ENCODE assay signal across 1 cellular context in genomic region chr6:138550346-138550767, GRCh38.
A peak's percentile ranks its signal among the peaks of the same experiment; 100 is the strongest.
TF ChIP-seq lines count a peak whose summit lies in the region.

No MANE protein-coding gene starts in this region.

TF ChIP-seq in HepG2, 621 proteins besides CTCF, POLR2A, EP300 and RAD21 (continued from another document and continues in another):
- TF ChIP-seq NFAT5 (CRISPR knock-in tag; IDR thresholded peaks at IDR 0.05) (no peak), PAXIP1 (CRISPR knock-in tag; conservative IDR thresholded peaks at IDR 0.05) (peak; percentile 97), STAG1 (CRISPR knock-in tag; IDR thresholded peaks at IDR 0.05) (no peak), HDAC6 (IDR thresholded peaks at IDR 0.05; ENCODE audit: low read depth, low read length) (no peak), ARNT (IDR thresholded peaks at IDR 0.05) (no peak), KDM4B (CRISPR knock-in tag; IDR thresholded peaks at IDR 0.05) (peak; percentile 65; the same call in 1 of the 2 replicates), HMG20A (CRISPR knock-in tag; IDR thresholded peaks at IDR 0.05; ENCODE audit: borderline replicate concordance) (peak; percentile 96), KAT2B (IDR thresholded peaks at IDR 0.05; ENCODE audit: borderline replicate concordance, low read depth, low read length) (no peak), ZKSCAN5 (CRISPR knock-in tag; IDR thresholded peaks at IDR 0.05) (no peak), HNRNPLL (IDR thresholded peaks at IDR 0.05; ENCODE audit: low read depth, low read length, poor library complexity, severe bottlenecking) (no peak), MAFF (IDR thresholded peaks at IDR 0.05; ENCODE audit: low read depth, low read length) (no peak), ZNF501 (CRISPR knock-in tag; IDR thresholded peaks at IDR 0.05) (no peak), LCORL (IDR thresholded peaks at IDR 0.05) (peak; percentile 44; the same call in 1 of the 2 replicates), LCORL (CRISPR knock-in tag; IDR thresholded peaks at IDR 0.05) (peak; percentile 96), SKI (IDR thresholded peaks at IDR 0.05; ENCODE audit: partially characterized antibody) (no peak), ZBTB26 (CRISPR knock-in tag; IDR thresholded peaks at IDR 0.05; ENCODE audit: borderline replicate concordance) (no peak), ZNF142 (CRISPR knock-in tag; IDR thresholded peaks at IDR 0.05) (no peak), UBTF (CRISPR knock-in tag; IDR thresholded peaks at IDR 0.05) (no peak), ATF2 (CRISPR knock-in tag; IDR thresholded peaks at IDR 0.05) (peak; percentile 96), ISL2 (CRISPR knock-in tag; IDR thresholded peaks at IDR 0.05) (peak; percentile 91; the same call in 1 of the 2 replicates), PAF1 (CRISPR knock-in tag; IDR thresholded peaks at IDR 0.05) (no peak), HMGA1 (CRISPR knock-in tag; conservative IDR thresholded peaks at IDR 0.05) (no peak), SMAD1 (CRISPR knock-in tag; IDR thresholded peaks at IDR 0.05; ENCODE audit: borderline replicate concordance, low read depth) (no peak), ZNF441 (CRISPR knock-in tag; IDR thresholded peaks at IDR 0.05; ENCODE audit: borderline replicate concordance) (no peak), MTA1 (CRISPR knock-in tag; IDR thresholded peaks at IDR 0.05; ENCODE audit: borderline replicate concordance) (no peak), MXD3 (CRISPR knock-in tag; IDR thresholded peaks at IDR 0.05) (no peak), ISX (CRISPR knock-in tag; conservative IDR thresholded peaks at IDR 0.05) (no peak), TARDBP (CRISPR knock-in tag; IDR thresholded peaks at IDR 0.05) (peak; percentile 91), ATF7-NPFF (CRISPR knock-in tag; IDR thresholded peaks at IDR 0.05; ENCODE audit: low read depth) (no peak), NR2F2 (IDR thresholded peaks at IDR 0.05; ENCODE audit: borderline replicate concordance, low read depth) (peak; percentile 93), ARNTL (CRISPR knock-in tag; IDR thresholded peaks at IDR 0.05) (peak; percentile 35; the same call in 1 of the 2 replicates), EHMT2 (IDR thresholded peaks at IDR 0.05; ENCODE audit: borderline replicate concordance, low read depth, low read length) (peak; percentile 32; the same call in 1 of the 2 replicates), PRDM4 (CRISPR knock-in tag; IDR thresholded peaks at IDR 0.05; ENCODE audit: borderline replicate concordance) (no peak), ZNF326 (CRISPR knock-in tag; IDR thresholded peaks at IDR 0.05; ENCODE audit: borderline replicate concordance) (no peak), ZNF569 (CRISPR knock-in tag; IDR thresholded peaks at IDR 0.05; ENCODE audit: borderline replicate concordance) (no peak), ZNF180 (CRISPR knock-in tag; IDR thresholded peaks at IDR 0.05; ENCODE audit: borderline replicate concordance, low read depth) (no peak), U2AF2 (IDR thresholded peaks at IDR 0.05; ENCODE audit: low read depth, low read length) (no peak), FOXP1 (IDR thresholded peaks at IDR 0.05) (no peak), FOXP1 (CRISPR knock-in tag; IDR thresholded peaks at IDR 0.05) (peak; percentile 93)
